24 cellular contexts compared by ENCODE assay signal in the genomic region with DNA sequence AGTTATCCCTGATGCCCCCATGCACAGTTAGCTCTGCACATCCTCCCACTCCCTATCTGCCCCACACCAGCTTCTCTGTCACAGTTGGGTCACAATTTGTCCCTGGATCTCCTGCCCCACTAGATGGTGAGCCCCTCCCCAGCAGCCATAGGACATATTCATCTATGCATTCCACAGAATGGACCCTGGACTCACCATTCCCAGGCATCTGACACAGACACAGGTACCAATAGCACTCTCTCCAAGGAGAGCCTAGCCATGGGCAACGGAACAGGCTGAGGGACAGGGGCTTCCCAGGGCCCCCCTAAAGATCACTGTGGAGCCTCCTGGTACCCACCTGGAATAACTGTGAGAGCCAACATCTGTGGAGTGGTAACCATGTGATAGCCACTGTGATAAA.
"Had no signal": no experiment of that assay in that cellular context is flagged by ENCODE, and none has a peak within 500 bp of the region (broad histone marks: within the 10 kb centered on the region; RNA-seq: fewer than 3 reads in every experiment).

No MANE protein-coding gene starts in this region.

- DNase-seq: activated CD4-positive, alpha-beta memory T cell treated with anti-CD3 and anti-CD28 coated beads for 36 hours; activated CD4-positive, alpha-beta T cell treated with anti-CD3 and anti-CD28 coated beads for 48 hours; activated naive CD4-positive, alpha-beta T cell treated with Interleukin-2 at 50 U/mL for 16 hours; activated naive CD8-positive, alpha-beta T cell treated with anti-CD3 and anti-CD28 coated beads, Interleukin-2, amount 10 ng/mL, durations not matched to agents 7 days and 5 days; activated T-cell treated with anti-CD3 and anti-CD28 coated beads, Interleukin-2, amount 50 U/mL, for 48 hours; amniotic stem cell; erythroblast; glutamatergic neuron; immature natural killer cell; kidney glomerular epithelial cell; left lung; naive thymus-derived CD8-positive, alpha-beta T cell; stimulated activated CD4-positive, alpha-beta T cell treated with anti-CD3 and anti-CD28 coated beads, Interleukin-4, amount 100 ng/mL, for 24 hours; stimulated activated naive CD4-positive, alpha-beta T cell treated with Interleukin-2 at 50 U/mL for 16 hours; upper lobe of right lung had no signal

- H3K36me3 Mint-ChIP-seq: activated naive CD8-positive, alpha-beta T cell treated with anti-CD3 and anti-CD28 coated beads, Interleukin-2, amount 10 ng/mL, durations not matched to agents 7 days and 5 days; immature natural killer cell; neural progenitor cell had no signal

- H3K4me1 ChIP-seq: prostate gland had no signal

- H3K27me3 ChIP-seq: cardiac muscle cell, hepatocyte, left lung, neural progenitor cell, upper lobe of right lung had no signal

- H3K36me3 ChIP-seq: cardiac muscle cell, left lung, neural progenitor cell, prostate gland, thoracic aorta, upper lobe of right lung had no signal

- FAIRE-seq: frontal cortex had no signal

- H3K27ac Mint-ChIP-seq: activated CD4-positive, alpha-beta memory T cell treated with anti-CD3 and anti-CD28 coated beads for 36 hours; activated naive CD8-positive, alpha-beta T cell treated with anti-CD3 and anti-CD28 coated beads, Interleukin-2, amount 10 ng/mL, durations not matched to agents 7 days and 5 days; immature natural killer cell; mesothelial cell of epicardium; neural progenitor cell; T-helper 1 cell treated with Interleukin-12 subunit alpha and Interleukin-12 subunit beta and Interleukin-4 antibody, amounts not matched to agents 30 μg/mL and 1 μg/mL, for 36 hours had no signal

- H3K4me3 Mint-ChIP-seq: activated CD4-positive, alpha-beta memory T cell treated with anti-CD3 and anti-CD28 coated beads for 36 hours; activated naive CD8-positive, alpha-beta T cell treated with anti-CD3 and anti-CD28 coated beads, Interleukin-2, amount 10 ng/mL, durations not matched to agents 7 days and 5 days; immature natural killer cell; mesothelial cell of epicardium; naive thymus-derived CD8-positive, alpha-beta T cell; neural progenitor cell; T-helper 1 cell treated with Interleukin-12 subunit alpha and Interleukin-12 subunit beta and Interleukin-4 antibody, amounts not matched to agents 30 μg/mL and 1 μg/mL, for 36 hours had no signal

- H3K4me3 ChIP-seq: cardiac muscle cell, hepatocyte, left lung, lung, neural progenitor cell, prostate gland, thoracic aorta, upper lobe of right lung had no signal

- ATAC-seq: naive thymus-derived CD8-positive, alpha-beta T cell had no signal

- H3K4me1 Mint-ChIP-seq: immature natural killer cell, neural progenitor cell had no signal

- H3K27ac ChIP-seq: cardiac muscle cell, hepatocyte, neural progenitor cell, prostate gland, upper lobe of right lung had no signal

- H3K9me3 Mint-ChIP-seq: neural progenitor cell; T-helper 1 cell treated with Interleukin-12 subunit alpha and Interleukin-12 subunit beta and Interleukin-4 antibody, amounts not matched to agents 30 μg/mL and 1 μg/mL, for 36 hours had no signal

- H3K9me3 ChIP-seq: left lung, prostate gland, thoracic aorta, upper lobe of right lung had no signal
